12 cellular contexts compared by ENCODE assay signal in the genomic region with DNA sequence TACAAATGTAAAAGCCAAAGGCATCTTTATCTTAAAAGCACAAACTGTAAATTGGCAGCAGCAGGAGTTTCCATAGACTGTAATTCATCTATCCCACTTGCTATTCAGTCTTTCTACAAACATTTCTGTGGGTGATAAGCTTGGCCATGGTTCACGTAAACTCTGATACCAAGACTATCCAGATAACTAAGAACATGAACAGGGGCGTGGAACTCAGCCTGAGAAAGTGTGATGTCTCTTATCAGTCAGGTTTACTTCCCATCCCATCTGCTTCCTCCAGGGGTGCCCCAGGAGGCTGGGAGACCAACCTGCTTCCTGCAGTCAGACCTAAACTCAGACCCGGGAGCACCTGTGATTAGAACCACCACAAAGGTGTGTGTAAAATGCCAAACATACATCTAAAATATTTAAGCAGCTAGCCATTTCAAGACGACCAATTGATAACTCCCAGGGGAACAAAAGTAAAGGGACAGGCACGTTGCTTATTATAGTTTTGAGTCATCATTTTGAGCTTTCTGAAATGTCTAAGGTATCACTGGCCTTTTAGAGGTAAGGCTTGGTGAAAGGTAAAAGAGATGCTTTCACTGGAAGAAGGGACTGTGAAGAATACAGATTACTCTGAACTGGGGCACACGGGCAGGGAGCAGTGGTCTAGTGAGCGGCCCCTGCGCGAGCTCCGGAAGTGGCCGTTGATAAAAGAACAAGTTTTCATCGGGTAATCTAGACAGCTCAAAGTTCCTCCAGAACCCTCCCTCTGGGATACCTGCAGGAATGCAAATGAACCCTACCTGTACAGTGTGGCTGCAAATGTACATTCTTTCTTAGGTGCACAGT. TPM values are rescaled to one million over a fixed set of nuclear protein-coding genes. Genes with fewer than 3 reads are reported as not detected.
DNase-seq lines count a peak whose midpoint lies in the region; ATAC-seq and TF ChIP-seq lines count a peak whose summit lies in the region.
"Had no signal": no experiment of that assay in that cellular context is flagged by ENCODE, and none has a peak within 500 bp of the region (broad histone marks: within the 10 kb centered on the region; RNA-seq: fewer than 3 reads in every experiment).

No MANE protein-coding gene starts in this region.

- H3K79me2 ChIP-seq in GM23338 (replicated peaks; ENCODE audit: insufficient read depth), result no peaks in the 10 kb centered on the region
- H3K79me2 ChIP-seq in mesendoderm (ENCODE audit: control insufficient read depth, insufficient read depth, low read length), result no peaks in the 10 kb centered on the region

- no peak overlapping the region for H3K4me3 Mint-ChIP-seq in GM23338
- H3K4me3 Mint-ChIP-seq: brain had no signal

- H3K27me3 Mint-ChIP-seq in GM23338 (ENCODE audit: insufficient read depth, low read depth, poor library complexity), result peaks cover 7% of the 10 kb centered on the region
- H3K27me3 Mint-ChIP-seq: brain had no signal

- H2BK5ac ChIP-seq in mesendoderm (ENCODE audit: low read length), result no peak overlapping the region

- no peak overlapping the region for H3K56ac ChIP-seq in mesendoderm (ENCODE audit: low read length)

- no CpG with 5 or more reads among the region's 12 CpGs for WGBS in mesendoderm (ENCODE audit: extremely low coverage, insufficient coverage, low lambda C conversion rate)
- 65 to 76% methylated on average over 6 to 12 of the region's 12 CpGs for WGBS in transverse colon (ENCODE audit: low coverage in 1 of 2), 2 donors

- H3K4me2 ChIP-seq in GM23338, result no peak overlapping the region
- H3K4me2 ChIP-seq in mesendoderm (ENCODE audit: low read length), result no peak overlapping the region
- H3K4me2 ChIP-seq: KMS-11 had no signal

- no peak overlapping the region for H3K9ac ChIP-seq in mesendoderm (ENCODE audit: low read length)
- H3K9ac ChIP-seq: KMS-11 had no signal

- no peaks in the 10 kb centered on the region for H3K79me1 ChIP-seq in mesendoderm (ENCODE audit: low read length)

- TF ChIP-seq POLR2A in transverse colon (IDR thresholded peaks at IDR 0.05), result no peak

- no peaks in the 10 kb centered on the region for H3K9me2 ChIP-seq in GM23338 (ENCODE audit: insufficient read depth)

- H2AK5ac ChIP-seq in mesendoderm (ENCODE audit: low read length), result no peak overlapping the region

- in situ Hi-C loops in transverse colon (cut with MboI; ENCODE audit: low pct_ligation_motif_present in 1 of 4, low pct_unique_long_range_greater_than_20kb in 1 of 4, low sequenced_read_pairs in 3 of 4), result loop anchor here in 1 of 4 donors (25.0 kb wide), 1 partner anchor 878 kb away; no protein-coding TSS in a partner anchor

- no peak for TF ChIP-seq EP300 in transverse colon (IDR thresholded peaks at IDR 0.05; ENCODE audit: low read depth)

- H3K27ac ChIP-seq in GM23338 (ENCODE audit: low read depth), result no peak overlapping the region
- H3K27ac ChIP-seq in mesendoderm (ENCODE audit: low read depth, low read length), result no peak overlapping the region
- H3K27ac ChIP-seq in right atrium auricular region, result no peak overlapping the region
- no peak overlapping the region for H3K27ac ChIP-seq in transverse colon
- H3K27ac ChIP-seq: KMS-11, right lobe of liver had no signal

- H3K36me3 ChIP-seq in GM23338 (ENCODE audit: insufficient read depth) (no peaks in the 10 kb centered on the region), mesendoderm (ENCODE audit: control insufficient read depth, insufficient read depth, low read length) (no peaks in the 10 kb centered on the region), right atrium auricular region (no peaks in the 10 kb centered on the region), transverse colon (no peaks in the 10 kb centered on the region)
- H3K36me3 ChIP-seq: right lobe of liver had no signal

- H3K4me1 ChIP-seq in GM23338 (ENCODE audit: insufficient read depth), result no peaks in the 10 kb centered on the region
- H3K4me1 ChIP-seq in mesendoderm (ENCODE audit: control insufficient read depth, low read depth, low read length), result peaks cover 2% of the 10 kb centered on the region
- H3K4me1 ChIP-seq in right atrium auricular region, result peaks cover 0 to 8% of the 10 kb centered on the region in 2 donors
- no peaks in the 10 kb centered on the region for H3K4me1 ChIP-seq in transverse colon
- H3K4me1 ChIP-seq: right lobe of liver had no signal

- H4K8ac ChIP-seq in mesendoderm (ENCODE audit: low read depth, low read length), result no peak overlapping the region

- H3F3A ChIP-seq in GM23338 (replicated peaks; ENCODE audit: low read depth), result no peaks in the 10 kb centered on the region

- H3K9me3 ChIP-seq in right atrium auricular region (no peaks in the 10 kb centered on the region), transverse colon (no peaks in the 10 kb centered on the region)
- H3K9me3 ChIP-seq: right lobe of liver had no signal

- peak; percentile 68 for ATAC-seq in GM18867 (IDR thresholded peaks at IDR 0.05; ENCODE audit: unreplicated experiment)
- ATAC-seq in GM23338, result peak; percentile 64
- peak; percentile 74 for ATAC-seq in HG03378 (IDR thresholded peaks at IDR 0.05; ENCODE audit: unreplicated experiment)
- ATAC-seq: right lobe of liver had no signal

- H3K4me3 ChIP-seq in GM23338, result no peak overlapping the region
- no peak overlapping the region for H3K4me3 ChIP-seq in mesendoderm (ENCODE audit: low read length)
- H3K4me3 ChIP-seq in right atrium auricular region, result no peak overlapping the region
- no peak overlapping the region for H3K4me3 ChIP-seq in transverse colon
- H3K4me3 ChIP-seq: right lobe of liver had no signal

- no peaks in the 10 kb centered on the region for H3K9me3 Mint-ChIP-seq in GM23338
- H3K9me3 Mint-ChIP-seq: brain had no signal

- no peaks in the 10 kb centered on the region for H4K20me1 ChIP-seq in GM23338 (replicated peaks; ENCODE audit: insufficient read depth)

- H3K4me1 Mint-ChIP-seq in GM23338, result peaks cover 8% of the 10 kb centered on the region
- H3K4me1 Mint-ChIP-seq: brain had no signal

- DNase-seq in GM23338 (ENCODE audit: low spot score) (no peak), mesendoderm (peak; percentile 78), right atrium auricular region (ENCODE audit: low spot score) (no peak), transverse colon (no peak)
- DNase-seq in activated effector memory CD4-positive, alpha-beta T cell treated with Interleukin-2 at 50 U/mL for 16 hours, result no peak
- DNase-seq: NCI-H2171, right lobe of liver, T1000 had no signal

- no peak overlapping the region for H2BK15ac ChIP-seq in mesendoderm (replicated peaks; ENCODE audit: low read depth)

- no peaks in the 10 kb centered on the region for H3K27me3 ChIP-seq in GM23338 (ENCODE audit: insufficient read depth)
- H3K27me3 ChIP-seq in mesendoderm (ENCODE audit: insufficient read depth, low read length, poor library complexity), result no peaks in the 10 kb centered on the region
- no peaks in the 10 kb centered on the region for H3K27me3 ChIP-seq in right atrium auricular region
- H3K27me3 ChIP-seq in transverse colon, result no peaks in the 10 kb centered on the region
- H3K27me3 ChIP-seq: right lobe of liver had no signal

- H3K18ac ChIP-seq in mesendoderm (ENCODE audit: low read length), result no peak overlapping the region

- intact Hi-C loops in transverse colon (cut with DNase I; ENCODE audit: low total_unique reads), result no loop called here

- no peak overlapping the region for H2BK120ac ChIP-seq in mesendoderm (ENCODE audit: low read depth, low read length)

- no peak overlapping the region for H3K23ac ChIP-seq in mesendoderm (ENCODE audit: low read length)

- no peak overlapping the region for H4K5ac ChIP-seq in mesendoderm (ENCODE audit: low read length)

- no peak overlapping the region for H2AFZ ChIP-seq in GM23338

- H3K27ac Mint-ChIP-seq in GM23338, result no peak overlapping the region
- H3K27ac Mint-ChIP-seq: brain had no signal

- H3K36me3 Mint-ChIP-seq in GM23338 (ENCODE audit: low read depth), result peaks cover 3% of the 10 kb centered on the region

- TF ChIP-seq CTCF in GM23338 (conservative IDR thresholded peaks at IDR 0.05; ENCODE audit: low read depth in 2 of 2) (no peak), right atrium auricular region (IDR thresholded peaks at IDR 0.05) (no peak), transverse colon (IDR thresholded peaks at IDR 0.05) (no peak)

- no peak overlapping the region for H3K4ac ChIP-seq in mesendoderm (ENCODE audit: low read depth, low read length)

TF ChIP-seq in GM23338, 12 proteins besides CTCF, POLR2A, EP300 and RAD21 (continues in another document):
- TF ChIP-seq EZH2 (IDR thresholded peaks at IDR 0.05; ENCODE audit: low read depth, unreplicated experiment), result no peak

RNA-seq across cellular contexts. Expression of a gene that starts 51.5 kb away (rescaled TPM):
- total RNA-seq in GM23338 (2014; rRNA removed; shearing (Covaris generic)), result 62.7 and 67.5 TPM in 2 replicates
- 81.3 and 96.2 TPM in 2 replicates for polyA plus RNA-seq in GM23338 (2016; fragmentation: Nextera tagmentation; extraction: Ambion mirVana)
- 98.5 TPM for polyA plus RNA-seq in mesendoderm (2013, experiment 1 of 2)
- 104 TPM for polyA plus RNA-seq in mesendoderm (2013, experiment 2 of 2)
- total RNA-seq in right atrium auricular region (10 to 100 TPM; 40.3 to 45.4 TPM), transverse colon (100 to 1,000 TPM in 1 of 4 donors, 10 to 100 TPM in 3; 25.9 to 132 (median 67.0) TPM)
